Comparison of ENCODE assay signal across 8 cellular contexts in genomic region chr1:120414466-120414865, GRCh38. TPM values are rescaled to one million over a fixed set of nuclear protein-coding genes. Genes with fewer than 3 reads are reported as not detected.
DNase-seq lines count a peak whose midpoint lies in the region; ATAC-seq and TF ChIP-seq lines count a peak whose summit lies in the region.
"Not testable (repeated sequence)": the region's sequence is repeated elsewhere in the genome, so short reads cannot be mapped to it uniquely, and the experiment has no call there.

No MANE protein-coding gene starts in this region.

- ATAC-seq in GM19455 (IDR thresholded peaks at IDR 0.05; ENCODE audit: unreplicated experiment) (peak; percentile 24), HG02870 (IDR thresholded peaks at IDR 0.05; ENCODE audit: unreplicated experiment) (peak; percentile 21)
- peak; percentile 5 to 9 for ATAC-seq in activated CD4-positive, CD25-positive, alpha-beta regulatory T cell treated with anti-CD3 and anti-CD28 coated beads, Interleukin-2, amount 50 U/mL, for 24 hours
- not testable (repeated sequence) for ATAC-seq in stimulated activated effector memory CD8-positive, alpha-beta T cell treated with anti-CD3 and anti-CD28 coated beads, Interleukin-12 subunit alpha, Interleukin-12 subunit beta, amount 100 ng/mL, for 72 hours

- H3K4me3 ChIP-seq in BLaER1, result peak overlapping the region; percentile 70
- H3K4me3 ChIP-seq in KMS-11 (IDR thresholded peaks at IDR 0.05; ENCODE audit: insufficient read depth, low read depth, low read length), result not testable (repeated sequence)
- H3K4me3 ChIP-seq in epithelial cell of proximal tubule (ENCODE audit: low read depth, low read length), result peak overlapping the region; percentile 60
- peak overlapping the region; percentile 39 for H3K4me3 ChIP-seq in mononuclear cell (ENCODE audit: low read length)

- not testable (repeated sequence) for H3K9me3 ChIP-seq in BLaER1; mononuclear cell (ENCODE audit: low read depth, low read length)

- H3K4me1 Mint-ChIP-seq in stimulated activated effector memory CD8-positive, alpha-beta T cell treated with anti-CD3 and anti-CD28 coated beads, Interleukin-12 subunit alpha, Interleukin-12 subunit beta, amount 100 ng/mL, for 72 hours, result not testable (repeated sequence)

- peak overlapping the region; percentile 74 for H3K4me3 Mint-ChIP-seq in stimulated activated effector memory CD8-positive, alpha-beta T cell treated with anti-CD3 and anti-CD28 coated beads, Interleukin-12 subunit alpha, Interleukin-12 subunit beta, amount 100 ng/mL, for 72 hours

- not testable (repeated sequence) for H3K9ac ChIP-seq in BLaER1, KMS-11

- not testable (repeated sequence) for TF ChIP-seq CTCF in KMS-11 (conservative IDR thresholded peaks at IDR 0.05; ENCODE audit: low read depth, low read length); epithelial cell of proximal tubule (conservative IDR thresholded peaks at IDR 0.05; ENCODE audit: low read depth, low read length)

- H3K36me3 Mint-ChIP-seq in stimulated activated effector memory CD8-positive, alpha-beta T cell treated with anti-CD3 and anti-CD28 coated beads, Interleukin-12 subunit alpha, Interleukin-12 subunit beta, amount 100 ng/mL, for 72 hours, result not testable (repeated sequence)

- H3K4me2 ChIP-seq in BLaER1, result not testable (repeated sequence)
- peak overlapping the region; percentile 45; the same call in 1 of the 2 replicates for H3K4me2 ChIP-seq in KMS-11

- not testable (repeated sequence) for H3K27me3 ChIP-seq in BLaER1; KMS-11 (ENCODE audit: insufficient read depth, low read depth); mononuclear cell (ENCODE audit: insufficient read depth, low read length)

- DNase-seq in epithelial cell of proximal tubule (ENCODE audit: low read depth); stimulated activated effector memory CD8-positive, alpha-beta T cell treated with anti-CD3 and anti-CD28 coated beads, Interleukin-12 subunit alpha, Interleukin-12 subunit beta, amount 100 ng/mL, for 72 hours (ENCODE audit: low spot score in 2 of 2): not testable (repeated sequence)

- H3K9me3 Mint-ChIP-seq in stimulated activated effector memory CD8-positive, alpha-beta T cell treated with anti-CD3 and anti-CD28 coated beads, Interleukin-12 subunit alpha, Interleukin-12 subunit beta, amount 100 ng/mL, for 72 hours, result not testable (repeated sequence)

- peak overlapping the region; percentile 52; the same call in 1 of the 2 replicates for H2AFZ ChIP-seq in KMS-11 (ENCODE audit: low read depth)

- H3K79me2 ChIP-seq in KMS-11 (ENCODE audit: insufficient read depth, low read depth), result not testable (repeated sequence)

- peak overlapping the region; percentile 69 for H3K27ac Mint-ChIP-seq in stimulated activated effector memory CD8-positive, alpha-beta T cell treated with anti-CD3 and anti-CD28 coated beads, Interleukin-12 subunit alpha, Interleukin-12 subunit beta, amount 100 ng/mL, for 72 hours

- not testable (repeated sequence) for H3K4me1 ChIP-seq in BLaER1; KMS-11 (ENCODE audit: low read depth, poor library complexity, severe bottlenecking); mononuclear cell (ENCODE audit: insufficient read depth, low read length)

- not testable (repeated sequence) for H3K36me3 ChIP-seq in BLaER1; KMS-11 (ENCODE audit: insufficient read depth)

- not testable (repeated sequence) for H4K20me1 ChIP-seq in BLaER1; KMS-11 (ENCODE audit: insufficient read depth)

- H3K27ac ChIP-seq in BLaER1, KMS-11: not testable (repeated sequence)

RNA-seq across cellular contexts. Expression of gene NBPF8, which starts 0.4 kb away (rescaled TPM):
- 10.8 and 13.7 TPM in 2 replicates for total RNA-seq in epithelial cell of proximal tubule
- total RNA-seq in mononuclear cell, result 33.0 TPM
